In the genomic region with DNA sequence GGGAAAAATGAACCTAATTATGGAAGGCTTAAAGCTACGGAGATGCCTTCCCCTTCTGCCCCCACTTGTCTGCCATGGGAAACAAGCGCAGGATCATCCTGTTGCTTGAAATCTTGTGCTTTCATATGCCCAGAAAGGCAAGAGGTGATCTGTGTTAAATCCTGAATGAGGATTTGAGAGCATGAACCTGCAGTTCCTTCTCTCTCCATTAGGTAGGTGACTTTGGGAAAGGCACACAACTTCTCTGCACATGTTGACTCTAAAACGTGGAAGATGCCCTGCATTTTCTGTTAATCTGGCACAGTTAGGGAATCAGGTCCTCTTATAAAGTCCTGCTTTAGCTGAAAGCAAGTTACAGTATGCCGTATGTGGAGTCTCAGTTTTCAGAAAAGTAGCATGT, we compare ENCODE assay signal across 1 cellular context.
TF ChIP-seq lines count a peak whose summit lies in the region.

No MANE protein-coding gene starts in this region.

TF ChIP-seq in H1, 55 proteins besides CTCF, POLR2A, EP300 and RAD21:
- TF ChIP-seq POLR2AphosphoS5 (IDR thresholded peaks at IDR 0.05; ENCODE audit: low read depth, low read length) = no peak
- no peak for TF ChIP-seq JUN (IDR thresholded peaks at IDR 0.05; ENCODE audit: low read depth, low read length)
- TF ChIP-seq JUND (IDR thresholded peaks at IDR 0.05; ENCODE audit: low read length) = no peak
- TF ChIP-seq, protein P1, sequence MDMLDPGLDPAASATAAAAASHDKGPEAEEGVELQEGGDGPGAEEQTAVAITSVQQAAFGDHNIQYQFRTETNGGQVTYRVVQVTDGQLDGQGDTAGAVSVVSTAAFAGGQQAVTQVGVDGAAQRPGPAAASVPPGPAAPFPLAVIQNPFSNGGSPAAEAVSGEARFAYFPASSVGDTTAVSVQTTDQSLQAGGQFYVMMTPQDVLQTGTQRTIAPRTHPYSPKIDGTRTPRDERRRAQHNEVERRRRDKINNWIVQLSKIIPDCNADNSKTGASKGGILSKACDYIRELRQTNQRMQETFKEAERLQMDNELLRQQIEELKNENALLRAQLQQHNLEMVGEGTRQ (IDR thresholded peaks at IDR 0.05; ENCODE audit: low read length) = no peak
- TF ChIP-seq EGR1 (IDR thresholded peaks at IDR 0.05; ENCODE audit: borderline replicate concordance, low read depth, low read length) = no peak
- TF ChIP-seq SUZ12 (IDR thresholded peaks at IDR 0.05; ENCODE audit: low read length) = no peak
- no peak for TF ChIP-seq YY1 (IDR thresholded peaks at IDR 0.05; ENCODE audit: low read depth, low read length)
- no peak for TF ChIP-seq KDM4A (IDR thresholded peaks at IDR 0.05; ENCODE audit: low read depth, low read length, severe bottlenecking)
- TF ChIP-seq CBX5 (IDR thresholded peaks at IDR 0.05; ENCODE audit: low read depth, low read length) = no peak
- no peak for TF ChIP-seq SIN3A (conservative IDR thresholded peaks at IDR 0.05 in 1 of 2, IDR thresholded peaks at IDR 0.05 in 1 of 2; ENCODE audit: low read depth in 1 of 2, low read length in 2 of 2)
- no peak for TF ChIP-seq ASH2L (IDR thresholded peaks at IDR 0.05; ENCODE audit: low read length)
- no peak for TF ChIP-seq KDM5A (IDR thresholded peaks at IDR 0.05; ENCODE audit: low read length)
- no peak for TF ChIP-seq GABPA (IDR thresholded peaks at IDR 0.05; ENCODE audit: borderline replicate concordance, insufficient read depth, low read length)
- no peak for TF ChIP-seq MAFK (IDR thresholded peaks at IDR 0.05; ENCODE audit: low read depth, low read length)
